1 cellular context compared by ENCODE assay signal in genomic region chr1:25543106-25543424, GRCh38.
TF ChIP-seq lines count a peak whose summit lies in the region.

No MANE protein-coding gene starts in this region.

TF ChIP-seq in GM23338, 12 proteins besides CTCF, POLR2A, EP300 and RAD21 (continued from another document):
- TF ChIP-seq ZNF462 (CRISPR knock-in tag; IDR thresholded peaks at IDR 0.05), result no peak
